9 cellular contexts compared by ENCODE assay signal in the genomic region with DNA sequence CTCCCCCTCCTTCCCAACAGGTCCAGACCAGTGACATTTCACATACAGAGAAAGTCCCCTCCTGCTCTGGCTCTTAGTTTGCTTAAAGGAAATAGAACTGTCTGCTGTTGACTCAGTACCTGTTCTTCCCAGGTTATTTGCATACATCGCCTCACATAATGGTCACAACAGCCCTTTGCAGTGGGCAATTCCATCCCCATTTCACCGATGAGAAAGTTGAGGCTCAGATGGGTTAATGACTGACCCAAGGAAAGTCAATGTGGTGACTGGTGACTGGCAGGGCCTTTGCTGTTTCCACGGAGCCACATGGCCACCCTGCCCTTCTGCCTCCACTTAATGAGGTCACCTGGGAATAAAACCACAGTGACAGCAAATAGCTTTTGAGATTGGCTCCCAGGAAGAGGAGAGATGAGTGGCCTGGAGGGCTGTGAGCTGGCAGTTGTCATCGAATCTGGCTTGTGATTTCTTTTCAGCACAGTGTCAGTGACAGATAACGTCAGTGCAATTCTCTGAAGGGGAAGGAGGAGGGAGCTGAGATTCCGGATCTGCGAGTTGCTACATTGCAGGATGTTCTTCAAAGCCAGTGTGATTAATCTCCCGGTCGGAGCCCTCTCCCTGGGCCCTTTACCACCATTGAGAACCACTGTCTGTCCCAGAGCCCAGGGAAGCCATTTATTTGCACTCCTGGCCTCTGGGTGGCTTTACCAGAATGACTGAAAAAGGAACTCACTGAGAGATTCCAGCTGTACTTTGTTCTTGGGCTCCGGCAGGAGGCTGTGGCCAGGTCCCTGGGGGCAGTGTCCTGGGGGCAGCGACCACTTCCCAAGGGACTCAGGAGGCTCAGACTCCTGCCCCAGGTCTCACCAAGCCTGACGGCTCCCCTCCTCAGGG.
A peak's percentile ranks its signal among the peaks of the same experiment; 100 is the strongest.
DNase-seq lines count a peak whose midpoint lies in the region; ATAC-seq and TF ChIP-seq lines count a peak whose summit lies in the region.
"Had no signal": no experiment of that assay in that cellular context is flagged by ENCODE, and none has a peak within 500 bp of the region (broad histone marks: within the 10 kb centered on the region; RNA-seq: fewer than 3 reads in every experiment).

No MANE protein-coding gene starts in this region.

- H3K4me3 Mint-ChIP-seq in endothelial cell (ENCODE audit: unreplicated experiment), result no peak overlapping the region
- H3K4me3 Mint-ChIP-seq: activated B cell treated with CpG ODN at 0.5 μM for 24 hours had no signal

- peaks cover 10% of the 10 kb centered on the region for H3K27me3 Mint-ChIP-seq in endothelial cell (ENCODE audit: unreplicated experiment)
- H3K27me3 Mint-ChIP-seq: activated B cell treated with CpG ODN at 0.5 μM for 24 hours had no signal

- peaks cover 22% of the 10 kb centered on the region for H3K4me1 Mint-ChIP-seq in endothelial cell (ENCODE audit: unreplicated experiment)

- TF ChIP-seq CTCF in endothelial cell (IDR thresholded peaks at IDR 0.05; ENCODE audit: unreplicated experiment), result no peak

- DNase-seq in SIG-M5 treated with dmso at 0.1 percent for 504 hours (lab: John Stamatoyannopoulos, UW; ENCODE audit: unreplicated experiment) (peak; percentile 14), SIG-M5 (lab: John Stamatoyannopoulos, UW) (no peak), NCI-H526 (lab: John Stamatoyannopoulos, UW) (peak; percentile 43 to 67), islet precursor cell (peak; percentile 93), pons (ENCODE audit: low spot score) (no peak), endothelial cell (ENCODE audit: low spot score) (no peak)
- DNase-seq in activated CD8-positive, alpha-beta memory T cell treated with anti-CD3 and anti-CD28 coated beads, Interleukin-2, amount 50 U/mL, for 4 hours, result no peak
- DNase-seq: activated B cell treated with CpG ODN at 0.5 μM for 24 hours had no signal

- H3K36me3 Mint-ChIP-seq in endothelial cell (ENCODE audit: low read depth, unreplicated experiment), result no peaks in the 10 kb centered on the region

- H3K27ac Mint-ChIP-seq in endothelial cell (ENCODE audit: unreplicated experiment), result no peak overlapping the region
- H3K27ac Mint-ChIP-seq: activated B cell treated with CpG ODN at 0.5 μM for 24 hours had no signal

- peak; percentile 59 for ATAC-seq in HG02870 (IDR thresholded peaks at IDR 0.05; ENCODE audit: unreplicated experiment)

- H3K9me3 Mint-ChIP-seq in endothelial cell (ENCODE audit: unreplicated experiment), result no peaks in the 10 kb centered on the region
- H3K9me3 Mint-ChIP-seq: activated B cell treated with CpG ODN at 0.5 μM for 24 hours had no signal

Comparison
In these comparisons a context has a peak if more than half of its experiments do, and no peak if none do; other contexts are left out.
1. DNase-seq: peak in SIG-M5 treated with dmso at 0.1 percent for 504 hours (single experiment), NCI-H526 (2 of 2) and islet precursor cell (single experiment); none in SIG-M5 (single experiment), pons (single experiment), endothelial cell (single experiment) and activated CD8-positive, alpha-beta memory T cell treated with anti-CD3 and anti-CD28 coated beads, Interleukin-2, amount 50 U/mL, for 4 hours (single experiment).